In the genomic region with DNA sequence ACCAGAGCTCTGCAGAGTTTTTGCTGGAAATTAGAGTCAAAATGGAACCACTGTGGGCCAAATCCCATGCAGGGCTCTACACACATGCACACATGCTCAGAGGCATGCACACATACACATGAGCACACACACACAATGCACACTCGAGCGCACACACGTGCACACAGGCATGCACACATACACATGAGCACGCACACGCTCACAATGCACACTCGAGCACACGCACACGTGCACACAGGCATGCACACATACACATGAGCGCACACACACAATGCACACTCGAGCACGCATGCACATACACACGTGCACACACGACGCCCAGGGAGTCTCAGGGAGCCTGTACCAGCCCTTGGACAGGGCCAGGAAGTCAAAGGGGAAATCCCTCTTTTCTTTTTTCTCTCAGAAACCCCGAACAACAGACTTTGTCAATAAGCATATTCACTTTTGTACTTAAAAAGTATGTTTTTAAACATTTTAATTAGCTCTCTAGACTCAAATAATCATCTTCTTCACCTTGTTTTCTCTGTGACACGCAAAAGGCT, we compare ENCODE assay signal across 14 cellular contexts. TPM values are rescaled to one million over a fixed set of nuclear protein-coding genes. Genes with fewer than 3 reads are reported as not detected.
A peak's percentile ranks its signal among the peaks of the same experiment; 100 is the strongest.
DNase-seq lines count a peak whose midpoint lies in the region; ATAC-seq and TF ChIP-seq lines count a peak whose summit lies in the region.
"Had no signal": no experiment of that assay in that cellular context is flagged by ENCODE, and none has a peak within 500 bp of the region (broad histone marks: within the 10 kb centered on the region; RNA-seq: fewer than 3 reads in every experiment).

No MANE protein-coding gene starts in this region.

- no peaks in the 10 kb centered on the region for H3K4me1 ChIP-seq in HEK293 (ENCODE audit: control insufficient read depth, insufficient read depth, low read length)

- H3K36me3 ChIP-seq in HEK293 (ENCODE audit: control insufficient read depth in 2 of 2, insufficient read depth in 1 of 2, low read length in 2 of 2) = no peaks in the 10 kb centered on the region

- TF ChIP-seq CTCF in natural killer cell (IDR thresholded peaks at IDR 0.05) = no peak
- TF ChIP-seq CTCF in HEK293 (tag by site-specific recombination; IDR thresholded peaks at IDR 0.05) = no peak
- no peak for TF ChIP-seq CTCF in brain (conservative IDR thresholded peaks at IDR 0.05)

- H3K27ac ChIP-seq in HEK293 (ENCODE audit: extremely low read depth, low read depth, low read length) = no peak overlapping the region

- H3K27me3 Mint-ChIP-seq in natural killer cell (ENCODE audit: low read depth in 2 of 2) = peaks cover 0 to 2% of the 10 kb centered on the region in 2 donors
- no peaks in the 10 kb centered on the region for H3K27me3 Mint-ChIP-seq in natural killer cell treated with Interleukin-12 subunit alpha and Interleukin-12 subunit beta and Interleukin-15 and Interleukin-18, amount 100 ng/mL, for 72 hours
- H3K27me3 Mint-ChIP-seq in brain = peaks cover 4% of the 10 kb centered on the region

- peak overlapping the region; percentile 17 for H3K4me3 Mint-ChIP-seq in natural killer cell
- H3K4me3 Mint-ChIP-seq in natural killer cell treated with Interleukin-12 subunit alpha and Interleukin-12 subunit beta and Interleukin-15 and Interleukin-18, amount 100 ng/mL, for 72 hours = no peak overlapping the region
- no peak overlapping the region for H3K4me3 Mint-ChIP-seq in brain

- POLR2A ChIA-PET in HEK293 (lab: Yijun Ruan, JAX) = no interaction called here

- CTCF ChIA-PET in HEK293 (lab: Yijun Ruan, JAX) = no interaction called here

- H3K36me3 Mint-ChIP-seq in natural killer cell (no peaks in the 10 kb centered on the region), brain (no peaks in the 10 kb centered on the region)
- H3K36me3 Mint-ChIP-seq in natural killer cell treated with Interleukin-12 subunit alpha and Interleukin-12 subunit beta and Interleukin-15 and Interleukin-18, amount 100 ng/mL, for 72 hours = no peaks in the 10 kb centered on the region

- H3K9me3 Mint-ChIP-seq in natural killer cell (no peaks in the 10 kb centered on the region), brain (peaks cover 0 to 4% (median 0%) of the 10 kb centered on the region in 5 experiments)
- no peaks in the 10 kb centered on the region for H3K9me3 Mint-ChIP-seq in natural killer cell treated with Interleukin-12 subunit alpha and Interleukin-12 subunit beta and Interleukin-15 and Interleukin-18, amount 100 ng/mL, for 72 hours

- DNase-seq in natural killer cell (no peak), sciatic nerve (ENCODE audit: low spot score) (no peak), NCI-H2029 treated with DMSO at 0.1 percent for 48 hours (lab: John Stamatoyannopoulos, UW) (no peak), NCI-H2107 treated with DMSO at 0.1 percent for 48 hours (lab: John Stamatoyannopoulos, UW; ENCODE audit: unreplicated experiment) (no peak)
- no peak for DNase-seq in natural killer cell treated with Interleukin-12 subunit alpha and Interleukin-12 subunit beta and Interleukin-15 and Interleukin-18, amount 100 ng/mL, for 72 hours (ENCODE audit: low spot score)
- DNase-seq: Caco-2, KBM-7, NCI-H1092 treated with DMSO at 0.1 percent for 48 hours, NCI-H1694, NCI-H748 treated with DMSO at 0.1 percent for 48 hours, PC-3 had no signal

- intact Hi-C loops in natural killer cell (cut with micrococcal nuclease) = no loop called here
- intact Hi-C loops in sciatic nerve (cut with DNase I) = no loop called here

- H3K4me3 ChIP-seq in HEK293 (ENCODE audit: low read depth, low read length) = no peak overlapping the region

- H3K4me1 Mint-ChIP-seq in natural killer cell (peaks cover 20 to 29% of the 10 kb centered on the region in 2 donors), brain (peaks cover 27% of the 10 kb centered on the region)
- peaks cover 19 to 27% of the 10 kb centered on the region in 2 donors for H3K4me1 Mint-ChIP-seq in natural killer cell treated with Interleukin-12 subunit alpha and Interleukin-12 subunit beta and Interleukin-15 and Interleukin-18, amount 100 ng/mL, for 72 hours (ENCODE audit: low read depth in 2 of 2)

- H3K9me3 ChIP-seq in HEK293 (ENCODE audit: control insufficient read depth, insufficient read depth, low read depth, low read length) = no peaks in the 10 kb centered on the region
- H3K9me3 ChIP-seq: Caco-2 had no signal

- ATAC-seq in natural killer cell = no peak
- ATAC-seq in natural killer cell treated with Interleukin-12 subunit alpha and Interleukin-12 subunit beta and Interleukin-15 and Interleukin-18, amount 100 ng/mL, for 72 hours = no peak
- no peak for ATAC-seq in sciatic nerve
- ATAC-seq: HCT116, PC-3 had no signal

- H3K27ac Mint-ChIP-seq in natural killer cell = no peak overlapping the region
- H3K27ac Mint-ChIP-seq in natural killer cell treated with Interleukin-12 subunit alpha and Interleukin-12 subunit beta and Interleukin-15 and Interleukin-18, amount 100 ng/mL, for 72 hours = peak overlapping the region in 1 of 2 donors; percentile 14
- peak overlapping the region in 4 of 5 experiments; percentile 13 to 88 (median 62) for H3K27ac Mint-ChIP-seq in brain

TF ChIP-seq in HEK293, 187 proteins besides CTCF, POLR2A, EP300 and RAD21:
- TF ChIP-seq, protein P1, sequence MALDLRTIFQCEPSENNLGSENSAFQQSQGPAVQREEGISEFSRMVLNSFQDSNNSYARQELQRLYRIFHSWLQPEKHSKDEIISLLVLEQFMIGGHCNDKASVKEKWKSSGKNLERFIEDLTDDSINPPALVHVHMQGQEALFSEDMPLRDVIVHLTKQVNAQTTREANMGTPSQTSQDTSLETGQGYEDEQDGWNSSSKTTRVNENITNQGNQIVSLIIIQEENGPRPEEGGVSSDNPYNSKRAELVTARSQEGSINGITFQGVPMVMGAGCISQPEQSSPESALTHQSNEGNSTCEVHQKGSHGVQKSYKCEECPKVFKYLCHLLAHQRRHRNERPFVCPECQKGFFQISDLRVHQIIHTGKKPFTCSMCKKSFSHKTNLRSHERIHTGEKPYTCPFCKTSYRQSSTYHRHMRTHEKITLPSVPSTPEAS (tag by site-specific recombination; IDR thresholded peaks at IDR 0.05) = 0 out of 2 replicates have a peak, but pooled peaks have one; percentile 18
- TF ChIP-seq ZNF558 (tag by site-specific recombination; IDR thresholded peaks at IDR 0.05) = no peak

RNA-seq across cellular contexts. Expression of gene METRNL, which starts 8.5 kb away (rescaled TPM):
- total RNA-seq in natural killer cell = 100 to 1,000 TPM; 227 to 390 (median 325) TPM
- total RNA-seq in natural killer cell treated with Interleukin-12 subunit alpha and Interleukin-12 subunit beta and Interleukin-15 and Interleukin-18, amount 100 ng/mL, for 72 hours = 100 to 1,000 TPM; 179 to 208 TPM
- polyA plus RNA-seq in brain (ENCODE audit: insufficient read depth, low read depth, low replicate concordance) = 36.9 TPM
- 131 TPM for total RNA-seq in sciatic nerve

Comparison
In these comparisons a context has a peak if more than half of its experiments do, and no peak if none do; other contexts are left out.
1. H3K27ac Mint-ChIP-seq: peak in brain (4 of 5); none in natural killer cell (0 of 2).